ENCODE assay signal across 1 cellular context in genomic region chr3:132536442-132537153, GRCh38.
TF ChIP-seq lines count a peak whose summit lies in the region.

No MANE protein-coding gene starts in this region.

TF ChIP-seq in endothelial cell of umbilical vein, 7 proteins besides CTCF, POLR2A, EP300 and RAD21 (continued from another document):
- TF ChIP-seq FOS (IDR thresholded peaks at IDR 0.05; ENCODE audit: borderline replicate concordance, insufficient read depth, low read length) (no peak), MYC (IDR thresholded peaks at IDR 0.05; ENCODE audit: low read depth, low read length) (no peak), POLR2AphosphoS5 (IDR thresholded peaks at IDR 0.05; ENCODE audit: insufficient read depth, low read depth, low read length) (no peak), GATA2 (IDR thresholded peaks at IDR 0.05; ENCODE audit: insufficient read depth, insufficient read length, low read depth, low read length) (no peak)
